1 cellular context compared by ENCODE assay signal in the genomic region with DNA sequence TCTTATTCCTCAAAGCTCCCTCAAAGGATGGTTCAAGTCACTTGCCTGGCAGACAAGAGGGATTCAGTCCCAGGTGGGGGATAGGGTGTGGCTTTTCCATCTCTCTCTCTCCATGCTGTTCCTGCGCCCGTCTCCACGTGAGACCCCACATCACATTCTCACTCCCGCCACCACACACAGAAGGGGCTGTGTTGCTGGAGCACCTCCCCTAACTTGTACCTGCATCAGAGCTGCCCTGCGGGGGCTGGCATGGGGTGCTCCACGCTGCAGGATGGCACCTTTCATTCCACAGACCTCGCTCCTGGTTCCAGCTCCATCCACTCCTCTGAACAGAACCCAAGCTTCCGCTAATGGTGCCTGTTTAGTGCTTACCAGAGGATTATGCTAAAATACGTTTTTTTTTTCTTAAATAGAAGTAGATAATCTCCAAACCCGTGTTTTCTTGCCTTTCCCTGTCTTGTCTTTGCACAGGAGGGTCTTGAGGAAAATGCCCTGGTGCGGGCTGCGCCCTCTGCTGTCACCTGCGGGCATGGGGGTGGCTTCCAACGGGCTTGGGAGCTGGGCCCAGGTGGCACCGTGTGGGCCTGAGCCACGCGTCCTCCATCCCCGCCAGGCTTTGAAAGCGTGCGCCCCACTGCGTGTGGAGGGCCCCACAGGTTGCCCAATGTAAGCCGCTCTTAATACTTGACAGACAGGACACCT.
TF ChIP-seq lines count a peak whose summit lies in the region.

No MANE protein-coding gene starts in this region.

TF ChIP-seq in GM23338, 12 proteins besides CTCF, POLR2A, EP300 and RAD21:
- TF ChIP-seq, protein P1, sequence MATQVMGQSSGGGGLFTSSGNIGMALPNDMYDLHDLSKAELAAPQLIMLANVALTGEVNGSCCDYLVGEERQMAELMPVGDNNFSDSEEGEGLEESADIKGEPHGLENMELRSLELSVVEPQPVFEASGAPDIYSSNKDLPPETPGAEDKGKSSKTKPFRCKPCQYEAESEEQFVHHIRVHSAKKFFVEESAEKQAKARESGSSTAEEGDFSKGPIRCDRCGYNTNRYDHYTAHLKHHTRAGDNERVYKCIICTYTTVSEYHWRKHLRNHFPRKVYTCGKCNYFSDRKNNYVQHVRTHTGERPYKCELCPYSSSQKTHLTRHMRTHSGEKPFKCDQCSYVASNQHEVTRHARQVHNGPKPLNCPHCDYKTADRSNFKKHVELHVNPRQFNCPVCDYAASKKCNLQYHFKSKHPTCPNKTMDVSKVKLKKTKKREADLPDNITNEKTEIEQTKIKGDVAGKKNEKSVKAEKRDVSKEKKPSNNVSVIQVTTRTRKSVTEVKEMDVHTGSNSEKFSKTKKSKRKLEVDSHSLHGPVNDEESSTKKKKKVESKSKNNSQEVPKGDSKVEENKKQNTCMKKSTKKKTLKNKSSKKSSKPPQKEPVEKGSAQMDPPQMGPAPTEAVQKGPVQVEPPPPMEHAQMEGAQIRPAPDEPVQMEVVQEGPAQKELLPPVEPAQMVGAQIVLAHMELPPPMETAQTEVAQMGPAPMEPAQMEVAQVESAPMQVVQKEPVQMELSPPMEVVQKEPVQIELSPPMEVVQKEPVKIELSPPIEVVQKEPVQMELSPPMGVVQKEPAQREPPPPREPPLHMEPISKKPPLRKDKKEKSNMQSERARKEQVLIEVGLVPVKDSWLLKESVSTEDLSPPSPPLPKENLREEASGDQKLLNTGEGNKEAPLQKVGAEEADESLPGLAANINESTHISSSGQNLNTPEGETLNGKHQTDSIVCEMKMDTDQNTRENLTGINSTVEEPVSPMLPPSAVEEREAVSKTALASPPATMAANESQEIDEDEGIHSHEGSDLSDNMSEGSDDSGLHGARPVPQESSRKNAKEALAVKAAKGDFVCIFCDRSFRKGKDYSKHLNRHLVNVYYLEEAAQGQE (IDR thresholded peaks at IDR 0.05; ENCODE audit: unreplicated experiment) = no peak
